In genomic region chr5:103117471-103117991, GRCh38 we compare ENCODE assay signal across 1 cellular context.
A peak's percentile ranks its signal among the peaks of the same experiment; 100 is the strongest.
TF ChIP-seq lines count a peak whose summit lies in the region.

No MANE protein-coding gene starts in this region.

TF ChIP-seq in K562, 482 proteins besides CTCF, POLR2A, EP300 and RAD21:
- TF ChIP-seq ZNF212 (CRISPR knock-in tag; IDR thresholded peaks at IDR 0.05), result no peak
- peak; percentile 79; the same call in 1 of the 2 replicates for TF ChIP-seq BCOR (IDR thresholded peaks at IDR 0.05)
- TF ChIP-seq ZNF143 (CRISPR knock-in tag; IDR thresholded peaks at IDR 0.05), result no peak
- TF ChIP-seq KDM1A (IDR thresholded peaks at IDR 0.05), result peak; percentile 47 to 63; a peak in 3 of 4 replicates
- no peak for TF ChIP-seq GABPB1 (CRISPR knock-in tag; IDR thresholded peaks at IDR 0.05)
- TF ChIP-seq, protein P1, sequence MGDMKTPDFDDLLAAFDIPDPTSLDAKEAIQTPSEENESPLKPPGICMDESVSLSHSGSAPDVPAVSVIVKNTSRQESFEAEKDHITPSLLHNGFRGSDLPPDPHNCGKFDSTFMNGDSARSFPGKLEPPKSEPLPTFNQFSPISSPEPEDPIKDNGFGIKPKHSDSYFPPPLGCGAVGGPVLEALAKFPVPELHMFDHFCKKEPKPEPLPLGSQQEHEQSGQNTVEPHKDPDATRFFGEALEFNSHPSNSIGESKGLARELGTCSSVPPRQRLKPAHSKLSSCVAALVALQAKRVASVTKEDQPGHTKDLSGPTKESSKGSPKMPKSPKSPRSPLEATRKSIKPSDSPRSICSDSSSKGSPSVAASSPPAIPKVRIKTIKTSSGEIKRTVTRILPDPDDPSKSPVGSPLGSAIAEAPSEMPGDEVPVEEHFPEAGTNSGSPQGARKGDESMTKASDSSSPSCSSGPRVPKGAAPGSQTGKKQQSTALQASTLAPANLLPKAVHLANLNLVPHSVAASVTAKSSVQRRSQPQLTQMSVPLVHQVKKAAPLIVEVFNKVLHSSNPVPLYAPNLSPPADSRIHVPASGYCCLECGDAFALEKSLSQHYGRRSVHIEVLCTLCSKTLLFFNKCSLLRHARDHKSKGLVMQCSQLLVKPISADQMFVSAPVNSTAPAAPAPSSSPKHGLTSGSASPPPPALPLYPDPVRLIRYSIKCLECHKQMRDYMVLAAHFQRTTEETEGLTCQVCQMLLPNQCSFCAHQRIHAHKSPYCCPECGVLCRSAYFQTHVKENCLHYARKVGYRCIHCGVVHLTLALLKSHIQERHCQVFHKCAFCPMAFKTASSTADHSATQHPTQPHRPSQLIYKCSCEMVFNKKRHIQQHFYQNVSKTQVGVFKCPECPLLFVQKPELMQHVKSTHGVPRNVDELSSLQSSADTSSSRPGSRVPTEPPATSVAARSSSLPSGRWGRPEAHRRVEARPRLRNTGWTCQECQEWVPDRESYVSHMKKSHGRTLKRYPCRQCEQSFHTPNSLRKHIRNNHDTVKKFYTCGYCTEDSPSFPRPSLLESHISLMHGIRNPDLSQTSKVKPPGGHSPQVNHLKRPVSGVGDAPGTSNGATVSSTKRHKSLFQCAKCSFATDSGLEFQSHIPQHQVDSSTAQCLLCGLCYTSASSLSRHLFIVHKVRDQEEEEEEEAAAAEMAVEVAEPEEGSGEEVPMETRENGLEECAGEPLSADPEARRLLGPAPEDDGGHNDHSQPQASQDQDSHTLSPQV (IDR thresholded peaks at IDR 0.05), result 0 out of 2 replicates have a peak, but pooled peaks have one; percentile 22
- TF ChIP-seq ZSCAN32 (CRISPR knock-in tag; IDR thresholded peaks at IDR 0.05), result no peak
- no peak for TF ChIP-seq ARHGAP35 (IDR thresholded peaks at IDR 0.05; ENCODE audit: partially characterized antibody)
- TF ChIP-seq ARID3A (IDR thresholded peaks at IDR 0.05; ENCODE audit: borderline replicate concordance, low read depth, low read length), result 0 out of 2 replicates have a peak, but pooled peaks have one; percentile 6
- TF ChIP-seq HIVEP1 (CRISPR knock-in tag; IDR thresholded peaks at IDR 0.05), result no peak
- peak; percentile 41; the same call in 1 of the 2 replicates for TF ChIP-seq HDAC2 (IDR thresholded peaks at IDR 0.05)
- TF ChIP-seq JUND (IDR thresholded peaks at IDR 0.05; ENCODE audit: borderline replicate concordance, low read depth, low read length), result no peak
- TF ChIP-seq JUND (tag; IDR thresholded peaks at IDR 0.05; ENCODE audit: borderline replicate concordance, low read depth, low read length), result no peak
- TF ChIP-seq MCM2 (IDR thresholded peaks at IDR 0.05; ENCODE audit: low read depth), result no peak
- TF ChIP-seq LARP7 (IDR thresholded peaks at IDR 0.05), result no peak
- no peak for TF ChIP-seq MAFG (tag; conservative IDR thresholded peaks at IDR 0.05)
- no peak for TF ChIP-seq PTRF (tag; IDR thresholded peaks at IDR 0.05)
- no peak for TF ChIP-seq RFX1 (IDR thresholded peaks at IDR 0.05)
- TF ChIP-seq RBM25 (IDR thresholded peaks at IDR 0.05; ENCODE audit: low read depth, low read length, severe bottlenecking), result peak; percentile 78
- peak; percentile 66 for TF ChIP-seq ADNP (tag; IDR thresholded peaks at IDR 0.05)
- TF ChIP-seq ELF4 (CRISPR knock-in tag; IDR thresholded peaks at IDR 0.05), result no peak
- no peak for TF ChIP-seq CEBPB (tag; IDR thresholded peaks at IDR 0.05)
